ENCODE assay signal across 17 cellular contexts in genomic region chr5:5065472-5065871, GRCh38.
A peak's percentile ranks its signal among the peaks of the same experiment; 100 is the strongest.
DNase-seq lines count a peak whose midpoint lies in the region; ATAC-seq, FAIRE-seq and TF ChIP-seq lines count a peak whose summit lies in the region.
"Had no signal": no experiment of that assay in that cellular context is flagged by ENCODE, and none has a peak within 500 bp of the region (broad histone marks: within the 10 kb centered on the region; RNA-seq: fewer than 3 reads in every experiment).

No MANE protein-coding gene starts in this region.

- no peak overlapping the region for H3K4me3 ChIP-seq in BLaER1
- peak overlapping the region; percentile 38 for H3K4me3 ChIP-seq in MM.1S (ENCODE audit: low read length)
- H3K4me3 ChIP-seq in body of pancreas, result no peak overlapping the region

- H3K9me3 Mint-ChIP-seq in activated T-cell treated with anti-CD3 and anti-CD28 coated beads, Interleukin-2, amount 50 U/mL, for 24 hours, result peaks cover 2% of the 10 kb centered on the region

- H3K9me3 ChIP-seq in BLaER1 (no peaks in the 10 kb centered on the region), MM.1S (replicated peaks; ENCODE audit: insufficient read depth, low read length) (no peaks in the 10 kb centered on the region), body of pancreas (no peaks in the 10 kb centered on the region)

- peak overlapping the region; percentile 66; the same call in 1 of the 2 replicates for H2AFZ ChIP-seq in MM.1S (ENCODE audit: low read length)

- FAIRE-seq in GM12892 (lab: Jason Lieb, UNC), result no peak
- FAIRE-seq: G401.6 had no signal

- H3K79me2 ChIP-seq in MM.1S (ENCODE audit: low read length), result no peaks in the 10 kb centered on the region

- no peak overlapping the region for H3K9ac ChIP-seq in BLaER1
- no peak overlapping the region for H3K9ac ChIP-seq in MM.1S (ENCODE audit: low read length)

- peaks cover 23% of the 10 kb centered on the region for H3K4me1 ChIP-seq in BLaER1
- peaks cover 11% of the 10 kb centered on the region; the same call in 1 of the 2 replicates for H3K4me1 ChIP-seq in MM.1S (ENCODE audit: low read length)
- peaks cover 15% of the 10 kb centered on the region for H3K4me1 ChIP-seq in body of pancreas

- no peak for DNase-seq in GM12892 (ENCODE audit: insufficient read length)
- DNase-seq in MM.1S, result no peak
- DNase-seq in body of pancreas, result no peak
- DNase-seq in stimulated activated naive CD8-positive, alpha-beta T cell treated with anti-CD3 and anti-CD28 coated beads, Interleukin-15, Interleukin-2, amounts not matched to agents 100 U/mL and 50 U/mL, for 24 hours, result no peak
- DNase-seq in T1000 (lab: John Stamatoyannopoulos, UW), result no peak
- no peak for DNase-seq in activated T-cell treated with anti-CD3 and anti-CD28 coated beads, Interleukin-2, amount 50 U/mL, for 24 hours
- DNase-seq: 8988T; AML-193; C1 segment of cervical spinal cord; CD4-positive, alpha-beta T cell; DMS79; GOT3; H9 had no signal

- H3F3A ChIP-seq in MM.1S (ENCODE audit: insufficient read depth, low read length), result peaks cover 14% of the 10 kb centered on the region

- TF ChIP-seq POLR2A in GM12892 (IDR thresholded peaks at IDR 0.05; ENCODE audit: low read depth, low read length), result peak; percentile 4; the same call in 1 of the 2 replicates
- TF ChIP-seq POLR2A in body of pancreas (IDR thresholded peaks at IDR 0.05), result no peak

- no peak overlapping the region for H3K27ac ChIP-seq in BLaER1
- H3K27ac ChIP-seq in MM.1S (ENCODE audit: low read length), result peak overlapping the region; percentile 62; the same call in 1 of the 2 replicates
- H3K27ac ChIP-seq in body of pancreas, result peak overlapping the region in 3 of 4 donors; percentile 71 to 73 (median 72)
- H3K27ac ChIP-seq: HL-60 had no signal

- no peak overlapping the region for H3K4me3 Mint-ChIP-seq in activated T-cell treated with anti-CD3 and anti-CD28 coated beads, Interleukin-2, amount 50 U/mL, for 24 hours
- H3K4me3 Mint-ChIP-seq: CD4-positive, alpha-beta T cell; H9 had no signal

- ATAC-seq in body of pancreas, result no peak
- no peak for ATAC-seq in HG02759 (IDR thresholded peaks at IDR 0.05; ENCODE audit: unreplicated experiment)
- no peak for ATAC-seq in stimulated activated naive CD8-positive, alpha-beta T cell treated with anti-CD3 and anti-CD28 coated beads, Interleukin-15, Interleukin-2, amounts not matched to agents 100 U/mL and 50 U/mL, for 24 hours

- H3K27me3 ChIP-seq in BLaER1, result no peaks in the 10 kb centered on the region
- H3K27me3 ChIP-seq in MM.1S (replicated peaks; ENCODE audit: insufficient read depth, low read length), result no peaks in the 10 kb centered on the region
- H3K27me3 ChIP-seq in body of pancreas, result no peaks in the 10 kb centered on the region

- no peak for TF ChIP-seq CTCF in MM.1S (IDR thresholded peaks at IDR 0.05; ENCODE audit: low read length)
- no peak for TF ChIP-seq CTCF in body of pancreas (IDR thresholded peaks at IDR 0.05)

- no peak overlapping the region for H3K27ac Mint-ChIP-seq in activated T-cell treated with anti-CD3 and anti-CD28 coated beads, Interleukin-2, amount 50 U/mL, for 24 hours
- H3K27ac Mint-ChIP-seq: CD4-positive, alpha-beta T cell; H9 had no signal

- no peaks in the 10 kb centered on the region for H3K36me3 ChIP-seq in BLaER1
- H3K36me3 ChIP-seq in MM.1S (replicated peaks; ENCODE audit: insufficient read depth, low read length), result no peaks in the 10 kb centered on the region
- no peaks in the 10 kb centered on the region for H3K36me3 ChIP-seq in body of pancreas (replicated peaks in 1 of 2; ENCODE audit: insufficient read depth in 1 of 2, low read depth in 2 of 2)

- H4K20me1 ChIP-seq in BLaER1, result no peaks in the 10 kb centered on the region
- no peaks in the 10 kb centered on the region for H4K20me1 ChIP-seq in MM.1S (ENCODE audit: insufficient read depth, low read length)

- peak overlapping the region; percentile 77 for H3K4me2 ChIP-seq in BLaER1
- H3K4me2 ChIP-seq in MM.1S (ENCODE audit: low read depth, low read length), result peak overlapping the region; percentile 73

- WGBS in body of pancreas, 2 donors, result 58 to 68% methylated on average over 4 of the region's 4 CpGs

- intact Hi-C loops in body of pancreas (cut with DNase I), result no loop called here

- no peaks in the 10 kb centered on the region for H3K4me1 Mint-ChIP-seq in activated T-cell treated with anti-CD3 and anti-CD28 coated beads, Interleukin-2, amount 50 U/mL, for 24 hours (ENCODE audit: low read depth)

- H3K27me3 Mint-ChIP-seq in activated T-cell treated with anti-CD3 and anti-CD28 coated beads, Interleukin-2, amount 50 U/mL, for 24 hours, result no peaks in the 10 kb centered on the region
- H3K27me3 Mint-ChIP-seq: CD4-positive, alpha-beta T cell had no signal

- H3K36me3 Mint-ChIP-seq in activated T-cell treated with anti-CD3 and anti-CD28 coated beads, Interleukin-2, amount 50 U/mL, for 24 hours (ENCODE audit: low read depth), result no peaks in the 10 kb centered on the region

- H3K9me2 ChIP-seq in MM.1S (replicated peaks; ENCODE audit: insufficient read depth, low read length), result no peaks in the 10 kb centered on the region
